Comparison of ENCODE assay signal across 23 cellular contexts in genomic region chr6:158208226-158208807, GRCh38. TPM values are rescaled to one million over a fixed set of nuclear protein-coding genes. Genes with fewer than 3 reads are reported as not detected.
DNase-seq lines count a peak whose midpoint lies in the region; ATAC-seq and TF ChIP-seq lines count a peak whose summit lies in the region.
"Had no signal": no experiment of that assay in that cellular context is flagged by ENCODE, and none has a peak within 500 bp of the region (broad histone marks: within the 10 kb centered on the region; RNA-seq: fewer than 3 reads in every experiment).

No MANE protein-coding gene starts in this region.

- CTCF ChIA-PET in activated CD8-positive, alpha-beta T cell treated with anti-CD3 and anti-CD28 coated beads, Interleukin-2, amount 10 ng/mL, durations not matched to agents 7 days and 5 days (lab: Charles Lee): interaction anchor here (0.6 to 2.3 kb wide), 10 partner anchors 12 to 482 kb away, joined by 3 to 9 read pairs (median 3); no protein-coding TSS in a partner anchor

- peak overlapping the region; percentile 49 for H3K27ac Mint-ChIP-seq in activated T-cell treated with anti-CD3 and anti-CD28 coated beads, Interleukin-2, amount 50 U/mL, for 72 hours
- H3K27ac Mint-ChIP-seq in activated CD8-positive, alpha-beta T cell treated with anti-CD3 and anti-CD28 coated beads, Interleukin-2, amount 10 ng/mL, durations not matched to agents 7 days and 5 days: peak overlapping the region; percentile 84
- peak overlapping the region; percentile 73 for H3K27ac Mint-ChIP-seq in stimulated activated effector memory CD8-positive, alpha-beta T cell treated with anti-CD3 and anti-CD28 coated beads, Interleukin-12 subunit alpha, Interleukin-12 subunit beta, amount 100 ng/mL, for 72 hours
- H3K27ac Mint-ChIP-seq: activated B cell treated with CpG ODN at 0.5 μM for 24 hours had no signal

- H3K4me3 Mint-ChIP-seq in activated T-cell treated with anti-CD3 and anti-CD28 coated beads, Interleukin-2, amount 50 U/mL, for 72 hours: peak overlapping the region; percentile 47 to 64
- no peak overlapping the region for H3K4me3 Mint-ChIP-seq in activated CD8-positive, alpha-beta T cell treated with anti-CD3 and anti-CD28 coated beads, Interleukin-2, amount 10 ng/mL, durations not matched to agents 7 days and 5 days
- H3K4me3 Mint-ChIP-seq in stimulated activated effector memory CD8-positive, alpha-beta T cell treated with anti-CD3 and anti-CD28 coated beads, Interleukin-12 subunit alpha, Interleukin-12 subunit beta, amount 100 ng/mL, for 72 hours: peak overlapping the region; percentile 42
- H3K4me3 Mint-ChIP-seq: neural progenitor cell had no signal

- H3K4me3 ChIP-seq in epithelial cell of esophagus (ENCODE audit: low read length): no peak overlapping the region
- H3K4me3 ChIP-seq: cardiac muscle cell, esophagus squamous epithelium, MG63, neural progenitor cell, suprapubic skin, vagina had no signal

- in situ Hi-C loops in GM13977 (cut with MboI; ENCODE audit: low pct_unique_long_range_greater_than_20kb, low sequenced_read_pairs, unreplicated experiment): loop anchor here (25.0 kb wide), 1 partner anchor 779 kb away; no protein-coding TSS in a partner anchor

- H3K27me3 Mint-ChIP-seq in activated T-cell treated with anti-CD3 and anti-CD28 coated beads, Interleukin-2, amount 50 U/mL, for 72 hours (ENCODE audit: low read depth): peaks cover 12% of the 10 kb centered on the region
- H3K27me3 Mint-ChIP-seq in activated CD8-positive, alpha-beta T cell treated with anti-CD3 and anti-CD28 coated beads, Interleukin-2, amount 10 ng/mL, durations not matched to agents 7 days and 5 days (ENCODE audit: low read depth): no peaks in the 10 kb centered on the region

- no peaks in the 10 kb centered on the region for H3K9me3 Mint-ChIP-seq in activated T-cell treated with anti-CD3 and anti-CD28 coated beads, Interleukin-2, amount 50 U/mL, for 72 hours
- no peaks in the 10 kb centered on the region for H3K9me3 Mint-ChIP-seq in activated CD8-positive, alpha-beta T cell treated with anti-CD3 and anti-CD28 coated beads, Interleukin-2, amount 10 ng/mL, durations not matched to agents 7 days and 5 days (ENCODE audit: insufficient read depth)
- no peaks in the 10 kb centered on the region for H3K9me3 Mint-ChIP-seq in stimulated activated effector memory CD8-positive, alpha-beta T cell treated with anti-CD3 and anti-CD28 coated beads, Interleukin-12 subunit alpha, Interleukin-12 subunit beta, amount 100 ng/mL, for 72 hours
- H3K9me3 Mint-ChIP-seq: activated B cell treated with CpG ODN at 0.5 μM for 24 hours, neural progenitor cell had no signal

- POLR2A ChIA-PET in activated CD8-positive, alpha-beta T cell treated with anti-CD3 and anti-CD28 coated beads, Interleukin-2, amount 10 ng/mL, durations not matched to agents 7 days and 5 days (lab: Charles Lee): interaction anchor here (0.9 to 1.7 kb wide), 2 partner anchors 328 to 661 kb away, joined by 3 to 6 read pairs; no protein-coding TSS in a partner anchor

- TF ChIP-seq CTCF in epithelial cell of esophagus (IDR thresholded peaks at IDR 0.05; ENCODE audit: insufficient read depth, low read depth, low read length, missing control alignments) (no peak), GM13977 (IDR thresholded peaks at IDR 0.05; ENCODE audit: extremely low read depth, insufficient read depth, missing control alignments) (no peak)

- H3K4me1 Mint-ChIP-seq in activated T-cell treated with anti-CD3 and anti-CD28 coated beads, Interleukin-2, amount 50 U/mL, for 72 hours (ENCODE audit: low read depth): peaks cover 51% of the 10 kb centered on the region
- peaks cover 33% of the 10 kb centered on the region for H3K4me1 Mint-ChIP-seq in activated CD8-positive, alpha-beta T cell treated with anti-CD3 and anti-CD28 coated beads, Interleukin-2, amount 10 ng/mL, durations not matched to agents 7 days and 5 days (ENCODE audit: low read depth)
- H3K4me1 Mint-ChIP-seq in stimulated activated effector memory CD8-positive, alpha-beta T cell treated with anti-CD3 and anti-CD28 coated beads, Interleukin-12 subunit alpha, Interleukin-12 subunit beta, amount 100 ng/mL, for 72 hours: peaks cover 27% of the 10 kb centered on the region
- H3K4me1 Mint-ChIP-seq: neural progenitor cell had no signal

- no peak for ATAC-seq in activated T-cell treated with anti-CD3 and anti-CD28 coated beads, Interleukin-2, amount 50 U/mL, for 72 hours (replicated peaks in 1 of 2)
- ATAC-seq in activated CD8-positive, alpha-beta T cell treated with anti-CD3 and anti-CD28 coated beads, Interleukin-2, amount 10 ng/mL, durations not matched to agents 7 days and 5 days: no peak
- ATAC-seq in stimulated activated effector memory CD8-positive, alpha-beta T cell treated with anti-CD3 and anti-CD28 coated beads, Interleukin-12 subunit alpha, Interleukin-12 subunit beta, amount 100 ng/mL, for 72 hours: no peak
- no peak for ATAC-seq in HG03457 (IDR thresholded peaks at IDR 0.05; ENCODE audit: unreplicated experiment)
- ATAC-seq: left ventricle myocardium superior had no signal

- DNase-seq in activated T-cell treated with anti-CD3 and anti-CD28 coated beads, Interleukin-2, amount 50 U/mL, for 72 hours: no peak
- no peak for DNase-seq in activated T-cell treated with anti-CD3 and anti-CD28 coated beads, Interleukin-2, amount 50 U/mL, for 1 hour
- DNase-seq in activated CD8-positive, alpha-beta T cell treated with anti-CD3 and anti-CD28 coated beads, Interleukin-2, amount 10 ng/mL, durations not matched to agents 7 days and 5 days: no peak
- DNase-seq in epithelial cell of esophagus (ENCODE audit: low read depth) (peak; percentile 34), kidney glomerular epithelial cell (lab: John Stamatoyannopoulos, UW) (no peak), GM13977 (ENCODE audit: low spot score) (no peak)
- no peak for DNase-seq in stimulated activated effector memory CD8-positive, alpha-beta T cell treated with anti-CD3 and anti-CD28 coated beads, Interleukin-12 subunit alpha, Interleukin-12 subunit beta, amount 100 ng/mL, for 72 hours (ENCODE audit: low spot score in 2 of 2)
- DNase-seq: activated B cell treated with CpG ODN at 0.5 μM for 24 hours, DMS79, esophagus squamous epithelium, glutamatergic neuron, HCEC 1CT, left ventricle myocardium superior, MG63, NCI-H146, NCI-H82, SIG-M5, T-helper 9 cell had no signal

- H3K36me3 Mint-ChIP-seq in activated T-cell treated with anti-CD3 and anti-CD28 coated beads, Interleukin-2, amount 50 U/mL, for 72 hours (ENCODE audit: insufficient read depth in 2 of 2): no peaks in the 10 kb centered on the region
- H3K36me3 Mint-ChIP-seq in activated CD8-positive, alpha-beta T cell treated with anti-CD3 and anti-CD28 coated beads, Interleukin-2, amount 10 ng/mL, durations not matched to agents 7 days and 5 days (ENCODE audit: low read depth): no peaks in the 10 kb centered on the region
- no peaks in the 10 kb centered on the region for H3K36me3 Mint-ChIP-seq in stimulated activated effector memory CD8-positive, alpha-beta T cell treated with anti-CD3 and anti-CD28 coated beads, Interleukin-12 subunit alpha, Interleukin-12 subunit beta, amount 100 ng/mL, for 72 hours
- H3K36me3 Mint-ChIP-seq: neural progenitor cell had no signal

RNA-seq across cellular contexts. Expression of gene GTF2H5, which starts 40.2 kb away (rescaled TPM):
- 10 to 100 TPM; 20.7 to 23.9 TPM for total RNA-seq in activated T-cell treated with anti-CD3 and anti-CD28 coated beads, Interleukin-2, amount 50 U/mL, for 72 hours
- total RNA-seq in activated CD8-positive, alpha-beta T cell treated with anti-CD3 and anti-CD28 coated beads, Interleukin-2, amount 10 ng/mL, durations not matched to agents 7 days and 5 days: 10 to 100 TPM; 19.6 to 19.8 TPM

RNA-seq across cellular contexts. Expression of gene SERAC1, which starts 40.3 kb away (rescaled TPM):
- total RNA-seq in activated T-cell treated with anti-CD3 and anti-CD28 coated beads, Interleukin-2, amount 50 U/mL, for 72 hours: 1 to 10 TPM; 6.0 to 8.6 TPM
- total RNA-seq in activated CD8-positive, alpha-beta T cell treated with anti-CD3 and anti-CD28 coated beads, Interleukin-2, amount 10 ng/mL, durations not matched to agents 7 days and 5 days: 1 to 10 TPM; 5.2 to 5.7 TPM
